In genomic region chr11:2199466-2200341, GRCh38 we compare ENCODE assay signal across 1 cellular context.
TF ChIP-seq lines count a peak whose summit lies in the region.

No MANE protein-coding gene starts in this region.

TF ChIP-seq in H1, 55 proteins besides CTCF, POLR2A, EP300 and RAD21:
- TF ChIP-seq E2F6 (IDR thresholded peaks at IDR 0.05): no peak
- no peak for TF ChIP-seq POLR2AphosphoS5 (IDR thresholded peaks at IDR 0.05; ENCODE audit: low read depth, low read length)
- TF ChIP-seq TAF1 (IDR thresholded peaks at IDR 0.05; ENCODE audit: low read depth, low read length): no peak
- no peak for TF ChIP-seq CREB1 (IDR thresholded peaks at IDR 0.05)
- no peak for TF ChIP-seq SUZ12 (IDR thresholded peaks at IDR 0.05; ENCODE audit: low read length)
- TF ChIP-seq POU5F1 (IDR thresholded peaks at IDR 0.05; ENCODE audit: low read depth, low read length): no peak
- no peak for TF ChIP-seq KDM1A (IDR thresholded peaks at IDR 0.05; ENCODE audit: borderline replicate concordance, low read length)
- TF ChIP-seq RNF2 (IDR thresholded peaks at IDR 0.05; ENCODE audit: borderline replicate concordance, low read depth, low read length, missing control alignments, poor library complexity, severe bottlenecking): no peak
- TF ChIP-seq RFX5 (IDR thresholded peaks at IDR 0.05; ENCODE audit: borderline replicate concordance, low read depth, low read length): no peak
- no peak for TF ChIP-seq USF2 (IDR thresholded peaks at IDR 0.05; ENCODE audit: low read length)
- TF ChIP-seq SRF (IDR thresholded peaks at IDR 0.05; ENCODE audit: low read depth, low read length): no peak
- no peak for TF ChIP-seq TBP (IDR thresholded peaks at IDR 0.05; ENCODE audit: low read depth, low read length)
- no peak for TF ChIP-seq JUN (IDR thresholded peaks at IDR 0.05; ENCODE audit: low read depth, low read length)
- TF ChIP-seq CHD1 (IDR thresholded peaks at IDR 0.05; ENCODE audit: low read depth, low read length): no peak
